Comparison of ENCODE assay signal across 8 cellular contexts in the genomic region with DNA sequence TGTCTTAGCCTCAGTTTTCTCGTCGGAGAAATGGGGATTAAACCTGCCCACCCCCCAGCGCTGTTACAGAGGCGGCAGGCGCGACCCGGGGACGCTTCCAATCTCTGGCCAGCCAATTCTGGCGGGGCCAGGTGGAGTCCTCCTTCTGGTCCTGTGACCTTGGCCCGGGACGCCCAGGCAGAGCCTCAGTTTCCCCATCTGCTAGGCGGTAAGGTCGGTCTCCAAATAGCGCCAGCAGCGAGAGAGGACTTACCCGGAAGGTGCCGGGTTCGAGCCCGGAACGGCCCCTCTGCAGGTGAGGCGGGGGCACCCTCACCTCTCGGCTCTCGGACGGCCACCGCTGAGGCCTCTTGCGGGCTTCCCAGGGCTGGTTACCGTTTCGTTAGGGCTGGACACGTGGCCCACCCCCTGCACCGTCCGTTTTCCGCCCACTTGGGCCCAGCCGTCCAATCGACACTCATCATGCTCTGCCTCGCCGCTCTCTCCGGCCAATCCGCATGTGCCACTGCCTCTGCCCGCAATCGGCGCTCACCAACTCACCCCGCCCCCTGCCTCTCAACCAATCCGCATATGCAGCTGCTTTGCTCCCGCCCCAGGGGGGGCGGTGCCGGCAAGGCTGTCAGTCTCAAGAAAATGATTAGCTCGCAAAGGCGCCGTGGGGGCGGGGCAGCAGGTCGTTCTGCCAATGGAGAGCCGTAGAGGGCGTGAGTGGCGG. TPM values are rescaled to one million over a fixed set of nuclear protein-coding genes. Genes with fewer than 3 reads are reported as not detected.
DNase-seq lines count a peak whose midpoint lies in the region; ATAC-seq, FAIRE-seq and TF ChIP-seq lines count a peak whose summit lies in the region.

A gene with protein sequence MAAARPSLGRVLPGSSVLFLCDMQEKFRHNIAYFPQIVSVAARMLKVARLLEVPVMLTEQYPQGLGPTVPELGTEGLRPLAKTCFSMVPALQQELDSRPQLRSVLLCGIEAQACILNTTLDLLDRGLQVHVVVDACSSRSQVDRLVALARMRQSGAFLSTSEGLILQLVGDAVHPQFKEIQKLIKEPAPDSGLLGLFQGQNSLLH (minus strand): TSS at position 384 of the 715 bp plus-strand sequence. CDS start 5,156 bp downstream, outside the sequence.

- H3K27me3 ChIP-seq in BE2C, result no peaks in the 10 kb centered on the region

- H3K4me3 ChIP-seq in BE2C (ENCODE audit: low read depth, low read length), result peak within 1 kb of the TSS; percentile 79

- peaks cover 10% of the 10 kb centered on the region for H3K4me1 ChIP-seq in BE2C

- ATAC-seq in HG03460 (IDR thresholded peaks at IDR 0.05; ENCODE audit: unreplicated experiment), result peak; percentile 88

- TF ChIP-seq CTCF in BE2C (IDR thresholded peaks at IDR 0.05; ENCODE audit: low read depth, low read length), result no peak

- no peaks in the 10 kb centered on the region for H3K36me3 ChIP-seq in BE2C

- no peaks in the 10 kb centered on the region for H3K9me3 ChIP-seq in BE2C

- DNase-seq in BE2C (peak; percentile 100), GM19240 (ENCODE audit: insufficient read length, low spot score) (peak; percentile 100), NCI-H526 (lab: John Stamatoyannopoulos, UW) (peak; percentile 99 to 100), kidney glomerular epithelial cell (lab: John Stamatoyannopoulos, UW) (peak; percentile 100)
- DNase-seq in activated CD4-positive, alpha-beta T cell treated with anti-CD3 and anti-CD28 coated beads for 48 hours, result peak; percentile 100
- peak; percentile 100 for DNase-seq in stimulated activated CD4-positive, alpha-beta T cell treated with anti-CD3 and anti-CD28 coated beads, Interleukin-1b, Interleukin-23, amount 100 ng/mL, for 1 hour (ENCODE audit: low read depth in 2 of 2)

- FAIRE-seq in colon (lab: Jason Lieb, UNC), result peak; percentile 87

RNA-seq across cellular contexts. Expression of the gene that starts here (rescaled TPM):
- polyA plus RNA-seq in BE2C (2012; ENCODE audit: insufficient read depth, insufficient read length, low read depth), result 60.2 TPM

Comparison
In these comparisons a context has a peak if more than half of its experiments do, and no peak if none do; other contexts are left out.
1. Peak in every context shown above with its lines: DNase-seq, ATAC-seq and H3K4me3 ChIP-seq.